Comparison of ENCODE assay signal across 8 cellular contexts in the genomic region with DNA sequence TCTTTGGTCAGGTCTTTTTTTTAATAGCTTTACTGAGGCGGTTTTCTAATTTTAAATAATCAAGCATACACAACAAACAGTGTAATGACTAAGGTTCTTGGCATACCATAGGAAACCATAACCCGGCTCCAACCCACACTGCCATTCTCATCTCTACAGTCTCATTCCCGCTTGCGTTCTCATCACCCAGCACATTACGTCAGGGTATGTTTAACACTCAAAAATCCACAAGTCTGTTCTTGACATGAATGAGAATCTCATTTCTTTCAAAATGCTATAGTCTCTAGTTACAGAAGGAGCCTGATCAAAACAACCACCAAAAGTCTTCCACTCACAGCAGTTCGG. TPM values are rescaled to one million over a fixed set of nuclear protein-coding genes. Genes with fewer than 3 reads are reported as not detected.
DNase-seq lines count a peak whose midpoint lies in the region; ATAC-seq and TF ChIP-seq lines count a peak whose summit lies in the region.

No MANE protein-coding gene starts in this region.

- DNase-seq in Daoy (ENCODE audit: low read depth) (peak; percentile 54), epithelial cell of esophagus (ENCODE audit: low read depth) (peak; percentile 86), NCI-H2029 (lab: John Stamatoyannopoulos, UW) (no peak), GM10248 (ENCODE audit: extremely low spot score) (no peak)

- H3K4me1 ChIP-seq in neuron (ENCODE audit: insufficient read depth, low read length) = peaks cover 23% of the 10 kb centered on the region

- peak overlapping the region; percentile 84 for H3K27ac ChIP-seq in SU-DHL-6 (ENCODE audit: low read depth, low read length)

- peaks cover 28% of the 10 kb centered on the region for H3K79me2 ChIP-seq in SU-DHL-6 (ENCODE audit: insufficient read depth, low read length)

- H4K20me1 ChIP-seq in SU-DHL-6 (ENCODE audit: low read depth, low read length) = no peaks in the 10 kb centered on the region

- POLR2A ChIA-PET in GM10248 (lab: Yijun Ruan, JAX) = interaction anchor here (1.2 kb wide), 1 partner anchor 30 kb away, joined by 10 read pairs; the partner anchor contains the start of gene TMEM267

- H3K4me3 ChIP-seq in SU-DHL-6 (ENCODE audit: insufficient read depth, low read length, poor library complexity, severe bottlenecking) = peak overlapping the region; percentile 86
- H3K4me3 ChIP-seq in epithelial cell of esophagus (ENCODE audit: low read length) = peak overlapping the region; percentile 78
- H3K4me3 ChIP-seq in neuron (ENCODE audit: low read length) = peak overlapping the region; percentile 68

- no peak for TF ChIP-seq CTCF in SU-DHL-6 (IDR thresholded peaks at IDR 0.05; ENCODE audit: insufficient read depth, low read length, poor library complexity, severe bottlenecking)
- TF ChIP-seq CTCF in epithelial cell of esophagus (IDR thresholded peaks at IDR 0.05; ENCODE audit: insufficient read depth, low read depth, low read length, missing control alignments) = no peak
- no peak for TF ChIP-seq CTCF in GM10248 (IDR thresholded peaks at IDR 0.05; ENCODE audit: control extremely low read depth, extremely low read depth, low read depth, missing control alignments)

- peak overlapping the region; percentile 89 for H3K9ac ChIP-seq in SU-DHL-6 (ENCODE audit: low read length)

- CTCF ChIA-PET in GM10248 (lab: Yijun Ruan, JAX) = interaction anchor here (1.0 to 2.7 kb wide), 3 partner anchors 9 to 30 kb away, joined by 4 to 13 read pairs (median 4); partner anchors contain the start of gene TMEM267

- H3K4me2 ChIP-seq in SU-DHL-6 (ENCODE audit: low read depth, low read length, poor library complexity, severe bottlenecking) = peak overlapping the region; percentile 96

- H3K36me3 ChIP-seq in SU-DHL-6 (ENCODE audit: low read length) = no peaks in the 10 kb centered on the region
- peaks cover 5% of the 10 kb centered on the region for H3K36me3 ChIP-seq in neuron (ENCODE audit: insufficient read depth, low read length)

- no peaks in the 10 kb centered on the region for H3K27me3 ChIP-seq in SU-DHL-6 (ENCODE audit: low read length)
- H3K27me3 ChIP-seq in neuron (ENCODE audit: insufficient read depth, low read length) = no peaks in the 10 kb centered on the region

- peaks cover 7% of the 10 kb centered on the region; the same call in 1 of the 2 replicates for H3F3A ChIP-seq in SU-DHL-6 (ENCODE audit: insufficient read depth)

- no peaks in the 10 kb centered on the region for H3K9me2 ChIP-seq in SU-DHL-6 (replicated peaks; ENCODE audit: insufficient read depth, low read length)

- H3K9me3 ChIP-seq in SU-DHL-6 (ENCODE audit: insufficient read depth, low read length) (no peaks in the 10 kb centered on the region), neuron (ENCODE audit: low read length) (no peaks in the 10 kb centered on the region)

- ATAC-seq in GM19351 (IDR thresholded peaks at IDR 0.05; ENCODE audit: unreplicated experiment) (peak; percentile 35), HG03378 (IDR thresholded peaks at IDR 0.05; ENCODE audit: unreplicated experiment) (peak; percentile 12)

- H2AFZ ChIP-seq in SU-DHL-6 (ENCODE audit: low read depth, low read length, severe bottlenecking) (peak overlapping the region; percentile 89), neuron (ENCODE audit: low read depth, low read length) (peak overlapping the region; percentile 50)

RNA-seq across cellular contexts. Expression of gene C5orf34, which starts 0.5 kb away (rescaled TPM):
- 15.6 and 17.2 TPM in 2 replicates for total RNA-seq in Daoy (2014; rRNA removed; shearing (Covaris generic))

RNA-seq across cellular contexts. Expression of gene TMEM267, which starts 30.8 kb away (rescaled TPM):
- total RNA-seq in Daoy (2014; rRNA removed; shearing (Covaris generic)) = 11.9 and 22.3 TPM in 2 replicates

RNA-seq across cellular contexts. Expression of gene PAIP1, which starts 42.4 kb away (rescaled TPM):
- 109 and 131 TPM in 2 replicates for total RNA-seq in Daoy (2014; rRNA removed; shearing (Covaris generic))

Comparison
In these comparisons a context has a peak if more than half of its experiments do, and no peak if none do; other contexts are left out.
1. DNase-seq: peak in Daoy (single experiment) and epithelial cell of esophagus (single experiment); none in NCI-H2029 (single experiment) and GM10248 (single experiment).
2. Peak in every context shown above with its lines, with median percentiles within 50 percentile points of each other: H3K4me3 ChIP-seq.